Comparison of ENCODE assay signal across 8 cellular contexts in genomic region chr1:77825356-77825709, GRCh38. TPM values are rescaled to one million over a fixed set of nuclear protein-coding genes. Genes with fewer than 3 reads are reported as not detected.
DNase-seq lines count a peak whose midpoint lies in the region; ATAC-seq lines count a peak whose summit lies in the region.

No MANE protein-coding gene starts in this region.

- no peaks in the 10 kb centered on the region for H3K4me1 Mint-ChIP-seq in activated CD4-positive, alpha-beta T cell treated with anti-CD3 and anti-CD28 coated beads for 36 hours
- H3K4me1 Mint-ChIP-seq in naive B cell = peaks cover 6 to 8% (median 6%) of the 10 kb centered on the region in 3 donors

- POLR2A ChIA-PET in activated CD4-positive, alpha-beta T cell treated with anti-CD3 and anti-CD28 coated beads for 36 hours (lab: Charles Lee) = no interaction called here

- no peak overlapping the region for H3K4me3 Mint-ChIP-seq in activated CD4-positive, alpha-beta T cell treated with anti-CD3 and anti-CD28 coated beads for 36 hours
- H3K4me3 Mint-ChIP-seq in naive B cell = peak overlapping the region in 1 of 8 donors; percentile 56

- no peaks in the 10 kb centered on the region for H3K27me3 Mint-ChIP-seq in activated CD4-positive, alpha-beta T cell treated with anti-CD3 and anti-CD28 coated beads for 36 hours
- H3K27me3 Mint-ChIP-seq in naive B cell = no peaks in the 10 kb centered on the region

- intact Hi-C loops in activated CD4-positive, alpha-beta T cell treated with anti-CD3 and anti-CD28 coated beads for 36 hours (cut with DNase I, micrococcal nuclease) = loop anchor here (1.0 to 2.0 kb wide), 2 partner anchors 289 kb away; no protein-coding TSS in a partner anchor

- peaks cover 13% of the 10 kb centered on the region for H3K36me3 Mint-ChIP-seq in activated CD4-positive, alpha-beta T cell treated with anti-CD3 and anti-CD28 coated beads for 36 hours (ENCODE audit: low read depth)
- H3K36me3 Mint-ChIP-seq in naive B cell = peaks cover under 1 to 9% of the 10 kb centered on the region in 2 donors

- peak; percentile 80 for ATAC-seq in activated CD4-positive, alpha-beta T cell treated with anti-CD3 and anti-CD28 coated beads for 36 hours
- ATAC-seq in HG02852 (IDR thresholded peaks at IDR 0.05; ENCODE audit: unreplicated experiment) (peak; percentile 75), naive B cell (ENCODE audit: low read depth in 2 of 2) (peak; percentile 50 to 52), HG03342 (IDR thresholded peaks at IDR 0.05; ENCODE audit: unreplicated experiment) (no peak)

- peak; percentile 32 for DNase-seq in activated CD4-positive, alpha-beta T cell treated with anti-CD3 and anti-CD28 coated beads for 36 hours
- DNase-seq in activated CD4-positive, alpha-beta T cell treated with anti-CD3 and anti-CD28 coated beads, Interleukin-2, amount 50 U/mL, for 48 hours = no peak
- DNase-seq in NOMO-1 (lab: John Stamatoyannopoulos, UW; ENCODE audit: unreplicated experiment in 2 of 2) (peak; percentile 36 to 87), dermis blood vessel endothelial cell (peak; percentile 81), naive B cell (peak; percentile 3), DMS79 (lab: John Stamatoyannopoulos, UW) (no peak)

- H3K27ac Mint-ChIP-seq in activated CD4-positive, alpha-beta T cell treated with anti-CD3 and anti-CD28 coated beads for 36 hours = no peak overlapping the region
- H3K27ac Mint-ChIP-seq in naive B cell = peak overlapping the region in 4 of 6 donors; percentile 19 to 73 (median 53)

- CTCF ChIA-PET in activated CD4-positive, alpha-beta T cell treated with anti-CD3 and anti-CD28 coated beads for 36 hours (lab: Charles Lee) = interaction anchor here (0.5 to 1.0 kb wide), 4 partner anchors 62 to 180 kb away, joined by 3 read pairs; partner anchors contain the start of gene DNAJB4

- H3K9me3 Mint-ChIP-seq in activated CD4-positive, alpha-beta T cell treated with anti-CD3 and anti-CD28 coated beads for 36 hours (ENCODE audit: low read depth) = no peaks in the 10 kb centered on the region
- no peaks in the 10 kb centered on the region for H3K9me3 Mint-ChIP-seq in naive B cell

RNA-seq across cellular contexts. Expression of gene MIGA1, which starts 45.9 kb away (rescaled TPM):
- total RNA-seq in activated CD4-positive, alpha-beta T cell treated with anti-CD3 and anti-CD28 coated beads for 36 hours = 1 to 10 TPM; 7.2 to 9.0 TPM
- 16.1 and 19.9 TPM in 2 replicates for total RNA-seq in dermis blood vessel endothelial cell
- polyA plus RNA-seq in naive B cell (ENCODE audit: low read depth in 6 of 6) = 10 to 100 TPM in 5 of 6 donors, 1 to 10 TPM in 1; 7.4 to 15.3 (median 13.0) TPM

Comparison
In these comparisons a context has a peak if more than half of its experiments do, and no peak if none do; other contexts are left out.
1. DNase-seq: peak in activated CD4-positive, alpha-beta T cell treated with anti-CD3 and anti-CD28 coated beads for 36 hours (single experiment), NOMO-1 (2 of 2), dermis blood vessel endothelial cell (single experiment) and naive B cell (single experiment); none in activated CD4-positive, alpha-beta T cell treated with anti-CD3 and anti-CD28 coated beads, Interleukin-2, amount 50 U/mL, for 48 hours (0 of 2) and DMS79 (single experiment).